1 cellular context compared by ENCODE assay signal in the genomic region with DNA sequence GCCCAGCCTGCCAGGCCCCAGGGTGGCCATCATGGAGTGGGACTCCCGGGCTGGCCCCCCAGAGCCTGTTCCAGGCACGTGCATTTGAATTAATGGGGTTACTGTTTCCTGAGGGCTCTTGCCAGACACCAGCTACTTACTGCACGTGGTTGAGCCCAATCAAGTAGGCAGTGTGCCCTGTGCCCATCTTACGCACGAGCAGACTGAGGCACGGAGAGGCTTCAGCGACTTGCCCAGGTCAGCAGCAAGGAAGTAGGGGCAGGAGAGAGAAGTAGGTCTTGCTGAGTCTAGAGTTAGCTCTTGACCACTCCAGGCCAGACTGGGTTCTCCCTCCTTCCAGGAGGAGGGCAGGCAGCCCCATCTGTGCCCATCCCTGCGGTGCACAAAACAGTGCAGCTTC.
TF ChIP-seq lines count a peak whose summit lies in the region.

No MANE protein-coding gene starts in this region.

TF ChIP-seq in GM23338, 12 proteins besides CTCF, POLR2A, EP300 and RAD21:
- TF ChIP-seq POLR2AphosphoS5 (IDR thresholded peaks at IDR 0.05; ENCODE audit: low read depth) (no peak), JUNB (IDR thresholded peaks at IDR 0.05; ENCODE audit: unreplicated experiment) (no peak), CREB1 (CRISPR knock-in tag; IDR thresholded peaks at IDR 0.05; ENCODE audit: low read depth) (no peak), ZNF331 (CRISPR knock-in tag; IDR thresholded peaks at IDR 0.05; ENCODE audit: low read depth) (no peak), EZH2phosphoT487 (IDR thresholded peaks at IDR 0.05; ENCODE audit: unreplicated experiment) (no peak), STAT1 (IDR thresholded peaks at IDR 0.05; ENCODE audit: unreplicated experiment) (no peak), NANOG (IDR thresholded peaks at IDR 0.05; ENCODE audit: borderline replicate concordance) (no peak), ETS1 (IDR thresholded peaks at IDR 0.05) (no peak), ZNF114 (CRISPR knock-in tag; IDR thresholded peaks at IDR 0.05) (no peak), REST (IDR thresholded peaks at IDR 0.05; ENCODE audit: unreplicated experiment) (no peak), ZNF462 (CRISPR knock-in tag; IDR thresholded peaks at IDR 0.05) (no peak)
TF ChIP-seq in GM23338: peak in this region for 0.
